Comparison of ENCODE assay signal across 20 cellular contexts in the genomic region with DNA sequence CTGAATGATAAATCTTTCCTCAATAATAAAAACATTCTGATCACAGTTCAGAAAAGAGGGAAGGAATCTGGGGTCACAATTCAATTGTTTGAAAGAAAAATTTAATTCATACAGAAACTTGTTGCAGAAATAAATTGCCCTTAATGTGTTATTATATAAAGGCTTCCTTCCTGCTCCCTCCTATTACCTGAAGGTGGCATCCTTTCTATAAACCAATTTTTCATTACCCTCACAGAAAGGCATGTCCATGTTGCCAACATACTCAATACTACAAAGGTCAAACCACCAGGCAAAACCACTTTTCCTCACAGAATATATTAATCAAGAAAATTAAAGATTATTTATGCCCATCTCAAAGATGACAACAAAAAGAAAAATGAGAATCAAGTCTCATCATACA.
DNase-seq lines count a peak whose midpoint lies in the region; ATAC-seq and TF ChIP-seq lines count a peak whose summit lies in the region.
"Had no signal": no experiment of that assay in that cellular context is flagged by ENCODE, and none has a peak within 500 bp of the region (broad histone marks: within the 10 kb centered on the region; RNA-seq: fewer than 3 reads in every experiment).

No MANE protein-coding gene starts in this region.

- H3K9me3 Mint-ChIP-seq in MCF 10A (ENCODE audit: unreplicated experiment) (no peaks in the 10 kb centered on the region), neural crest cell (peaks cover 3% of the 10 kb centered on the region)
- H3K9me3 Mint-ChIP-seq in CD4-positive, alpha-beta memory T cell = peaks cover 0 to 12% (median 3%) of the 10 kb centered on the region in 8 donors

- BruUV-seq in mammary epithelial cell (replicated peaks; lab: Mats Ljungman, UMichigan) = no TSS peak
- no TSS peak for BruUV-seq in MCF 10A (replicated peaks; lab: Mats Ljungman, UMichigan)

- no peaks in the 10 kb centered on the region for H4K20me1 ChIP-seq in mammary epithelial cell (ENCODE audit: insufficient read depth, low read length)

- ATAC-seq in GM19351 (IDR thresholded peaks at IDR 0.05; ENCODE audit: unreplicated experiment) = no peak
- ATAC-seq: SK-N-SH treated with all-trans-retinoic acid at 6 μM for 48 hours, T-cell had no signal

- no peak overlapping the region for H3K4me2 ChIP-seq in mammary epithelial cell (ENCODE audit: insufficient read depth, low read depth, low read length)

- intact Hi-C loops in mammary epithelial cell (cut with micrococcal nuclease) = no loop called here
- intact Hi-C loops in MCF 10A (cut with micrococcal nuclease) = no loop called here
- intact Hi-C loops in CD4-positive, alpha-beta memory T cell (cut with micrococcal nuclease) = no loop called here

- peaks cover 1% of the 10 kb centered on the region for H3K27me3 ChIP-seq in mammary epithelial cell (ENCODE audit: insufficient read depth, low read length)
- H3K27me3 ChIP-seq in CD4-positive, alpha-beta memory T cell (ENCODE audit: insufficient read depth, low read length) = no peaks in the 10 kb centered on the region

- H3K4me3 Mint-ChIP-seq in MCF 10A (ENCODE audit: unreplicated experiment) (no peak overlapping the region), neural crest cell (no peak overlapping the region)
- H3K4me3 Mint-ChIP-seq in CD4-positive, alpha-beta memory T cell = no peak overlapping the region
- H3K4me3 Mint-ChIP-seq: T-cell had no signal

- H3K9ac ChIP-seq in mammary epithelial cell (ENCODE audit: insufficient read depth, low read length) = no peak overlapping the region

- dilution Hi-C loops in mammary epithelial cell (cut with HindIII; ENCODE audit: low sequenced_read_pairs) = no loop called here

- CTCF ChIA-PET in mammary epithelial cell (lab: Charles Lee; ENCODE audit: low non-redundant PET) (no interaction called here), MCF 10A (lab: Yijun Ruan, JAX) (no interaction called here)
- CTCF ChIA-PET in CD4-positive, alpha-beta memory T cell (lab: Charles Lee; ENCODE audit: partially characterized antibody) = no interaction called here

- DNase-seq in mammary epithelial cell = no peak
- DNase-seq in MCF 10A (ENCODE audit: unreplicated experiment) = no peak
- DNase-seq in LNCaP clone FGC (ENCODE audit: low read depth) = no peak
- DNase-seq in neural crest cell (ENCODE audit: low read depth, low spot score) = no peak
- no peak for DNase-seq in CD4-positive, alpha-beta memory T cell
- DNase-seq in stimulated activated CD4-positive, alpha-beta T cell treated with anti-CD3 and anti-CD28 coated beads, Interleukin-2, amount 100 ng/mL, for 24 hours = no peak
- DNase-seq: C1 segment of cervical spinal cord, DND-41, KBM-7, NCI-H1417 treated with DMSO at 0.1 percent for 48 hours, NCI-H187 treated with DMSO at 0.1 percent for 48 hours, NCI-H2171 treated with DMSO at 0.1 percent for 48 hours, NCI-H446, NCI-H82, RPMI8226, SIG-M5, T-cell had no signal

- in situ Hi-C loops in mammary epithelial cell (cut with MboI; ENCODE audit: low sequenced_read_pairs in 2 of 2) = no loop called here

- H3K27ac ChIP-seq in mammary epithelial cell (ENCODE audit: insufficient read depth, low read depth, low read length) (no peak overlapping the region), VCaP (no peak overlapping the region)
- no peak overlapping the region for H3K27ac ChIP-seq in CD4-positive, alpha-beta memory T cell (ENCODE audit: low read depth, low read length)

- POLR2A ChIA-PET in MCF 10A (lab: Yijun Ruan, JAX) = no interaction called here
- POLR2A ChIA-PET in CD4-positive, alpha-beta memory T cell (lab: Charles Lee; ENCODE audit: partially characterized antibody) = no interaction called here

- H3K4me3 ChIP-seq in mammary epithelial cell (replicated peaks in 1 of 3; ENCODE audit: insufficient read depth in 1 of 3, low read depth in 2 of 3, low read length in 3 of 3) (no peak overlapping the region), LNCaP clone FGC (ENCODE audit: low read depth, low read length) (no peak overlapping the region)
- no peak overlapping the region for H3K4me3 ChIP-seq in CD4-positive, alpha-beta memory T cell (ENCODE audit: low read length in 2 of 2)

- H3K36me3 ChIP-seq in mammary epithelial cell (ENCODE audit: insufficient read depth, low read length) = no peaks in the 10 kb centered on the region
- H3K36me3 ChIP-seq in CD4-positive, alpha-beta memory T cell (ENCODE audit: insufficient read depth, low read length) = no peaks in the 10 kb centered on the region

- H3K4me1 Mint-ChIP-seq in MCF 10A (ENCODE audit: insufficient read depth, unreplicated experiment) (no peaks in the 10 kb centered on the region), neural crest cell (no peaks in the 10 kb centered on the region)
- no peaks in the 10 kb centered on the region for H3K4me1 Mint-ChIP-seq in CD4-positive, alpha-beta memory T cell
- H3K4me1 Mint-ChIP-seq: T-cell had no signal

- no peaks in the 10 kb centered on the region for H3K79me2 ChIP-seq in mammary epithelial cell (ENCODE audit: insufficient read depth, low read length)

- H3K27me3 Mint-ChIP-seq in MCF 10A (ENCODE audit: insufficient read depth, unreplicated experiment) (no peaks in the 10 kb centered on the region), neural crest cell (ENCODE audit: low read depth) (no peaks in the 10 kb centered on the region)
- no peaks in the 10 kb centered on the region for H3K27me3 Mint-ChIP-seq in CD4-positive, alpha-beta memory T cell

- H3K36me3 Mint-ChIP-seq in MCF 10A (ENCODE audit: insufficient read depth, unreplicated experiment) (no peaks in the 10 kb centered on the region), neural crest cell (ENCODE audit: low read depth) (no peaks in the 10 kb centered on the region)
- H3K36me3 Mint-ChIP-seq in CD4-positive, alpha-beta memory T cell = no peaks in the 10 kb centered on the region
- H3K36me3 Mint-ChIP-seq: T-cell had no signal

- H3K4me1 ChIP-seq in mammary epithelial cell (ENCODE audit: insufficient read depth, low read length) = no peaks in the 10 kb centered on the region
- no peaks in the 10 kb centered on the region for H3K4me1 ChIP-seq in CD4-positive, alpha-beta memory T cell (ENCODE audit: insufficient read depth, low read length)

- H3K27ac Mint-ChIP-seq in MCF 10A (ENCODE audit: low read depth, unreplicated experiment) (no peak overlapping the region), neural crest cell (ENCODE audit: unreplicated experiment) (no peak overlapping the region)
- no peak overlapping the region for H3K27ac Mint-ChIP-seq in CD4-positive, alpha-beta memory T cell
- H3K27ac Mint-ChIP-seq: T-cell had no signal

- TF ChIP-seq CTCF in mammary epithelial cell (conservative IDR thresholded peaks at IDR 0.05 in 1 of 2, IDR thresholded peaks at IDR 0.05 in 1 of 2; ENCODE audit: extremely low read depth in 1 of 2, insufficient read depth in 1 of 2, low read depth in 1 of 2, low read length in 2 of 2) = peak; percentile 6 to 34
- TF ChIP-seq CTCF in MCF 10A (IDR thresholded peaks at IDR 0.05; ENCODE audit: unreplicated experiment) = no peak
- 0 out of 2 replicates have a peak, but pooled peaks have one; percentile 20 for TF ChIP-seq CTCF in LNCaP clone FGC (IDR thresholded peaks at IDR 0.05; ENCODE audit: control insufficient read depth, extremely low read depth, insufficient read depth)
- peak; percentile 20 for TF ChIP-seq CTCF in VCaP (conservative IDR thresholded peaks at IDR 0.05)
- peak; percentile 28 for TF ChIP-seq CTCF in neural crest cell (conservative IDR thresholded peaks at IDR 0.05)

- no peak overlapping the region for H2AFZ ChIP-seq in mammary epithelial cell (ENCODE audit: low read depth, low read length)

- H3K9me3 ChIP-seq in mammary epithelial cell (replicated peaks; ENCODE audit: insufficient read depth, low read length) = no peaks in the 10 kb centered on the region
- H3K9me3 ChIP-seq in CD4-positive, alpha-beta memory T cell (ENCODE audit: control insufficient read depth in 1 of 2, low read length in 2 of 2) = no peaks in the 10 kb centered on the region
